Comparison of ENCODE assay signal across 9 cellular contexts in genomic region chr15:62624541-62625399, GRCh38.
DNase-seq lines count a peak whose midpoint lies in the region; ATAC-seq and TF ChIP-seq lines count a peak whose summit lies in the region.
"Had no signal": no experiment of that assay in that cellular context is flagged by ENCODE, and none has a peak within 500 bp of the region (broad histone marks: within the 10 kb centered on the region; RNA-seq: fewer than 3 reads in every experiment).

No MANE protein-coding gene starts in this region.

- no peak for DNase-seq in activated T-cell treated with anti-CD3 and anti-CD28 coated beads, Interleukin-2, amount 50 U/mL, for 4 hours
- DNase-seq in activated T-cell treated with anti-CD3 and anti-CD28 coated beads, Interleukin-2, amount 50 U/mL, for 1 hour: no peak
- DNase-seq in left cardiac atrium: no peak
- no peak for DNase-seq in transverse colon
- DNase-seq in NCI-H2196 treated with DMSO at 0.1 percent for 48 hours (lab: John Stamatoyannopoulos, UW; ENCODE audit: unreplicated experiment): no peak
- no peak for DNase-seq in Karpas-422
- no peak for DNase-seq in stimulated activated CD4-positive, alpha-beta T cell treated with anti-CD3 and anti-CD28 coated beads, Interleukin-1b, Interleukin-23, amount 100 ng/mL, for 48 hours

- H3K36me3 Mint-ChIP-seq in activated T-cell treated with anti-CD3 and anti-CD28 coated beads, Interleukin-2, amount 50 U/mL, for 4 hours (ENCODE audit: insufficient read depth): no peaks in the 10 kb centered on the region
- H3K36me3 Mint-ChIP-seq: CD4-positive, CD25-positive, alpha-beta regulatory T cell had no signal

- H3K9me3 Mint-ChIP-seq in activated T-cell treated with anti-CD3 and anti-CD28 coated beads, Interleukin-2, amount 50 U/mL, for 4 hours: no peaks in the 10 kb centered on the region
- H3K9me3 Mint-ChIP-seq: CD4-positive, CD25-positive, alpha-beta regulatory T cell had no signal

- no peak for TF ChIP-seq POLR2A in transverse colon (IDR thresholded peaks at IDR 0.05)

- peak overlapping the region; percentile 25 for H3K4me3 Mint-ChIP-seq in activated T-cell treated with anti-CD3 and anti-CD28 coated beads, Interleukin-2, amount 50 U/mL, for 4 hours

- peak; percentile 48 to 50 for ATAC-seq in activated T-cell treated with anti-CD3 and anti-CD28 coated beads, Interleukin-2, amount 50 U/mL, for 4 hours
- ATAC-seq in SK-N-SH treated with all-trans-retinoic acid at 6 μM for 48 hours: peak; percentile 72
- ATAC-seq in left cardiac atrium: peak; percentile 81 to 95

- H3K4me2 ChIP-seq in Karpas-422 (ENCODE audit: low read depth, low read length, poor library complexity, severe bottlenecking): no peak overlapping the region

- WGBS in transverse colon (ENCODE audit: low coverage in 1 of 2), 2 donors: 67 to 69% methylated on average over 6 to 7 of the region's 7 CpGs

- H3K4me1 ChIP-seq in transverse colon (peaks cover 0 to 14% (median 3%) of the 10 kb centered on the region in 4 donors), Karpas-422 (ENCODE audit: low read length) (no peaks in the 10 kb centered on the region)

- H3K27ac ChIP-seq in transverse colon: peak overlapping the region; percentile 5 to 26 (median 23)
- H3K27ac ChIP-seq in Karpas-422 (ENCODE audit: low read length): no peak overlapping the region

- H4K20me1 ChIP-seq in Karpas-422 (ENCODE audit: insufficient read depth, low read depth, low read length): no peaks in the 10 kb centered on the region

- in situ Hi-C loops in transverse colon (cut with MboI; ENCODE audit: low pct_ligation_motif_present in 1 of 4, low pct_unique_long_range_greater_than_20kb in 1 of 4, low sequenced_read_pairs in 3 of 4): no loop called here

- H3K79me2 ChIP-seq in Karpas-422 (ENCODE audit: low read length): no peaks in the 10 kb centered on the region

- H3K36me3 ChIP-seq in transverse colon: no peaks in the 10 kb centered on the region
- no peaks in the 10 kb centered on the region for H3K36me3 ChIP-seq in Karpas-422 (ENCODE audit: insufficient read depth, low read length)

- no peak overlapping the region for H2AFZ ChIP-seq in Karpas-422 (ENCODE audit: low read length)

- no peaks in the 10 kb centered on the region for H3K27me3 ChIP-seq in transverse colon
- no peaks in the 10 kb centered on the region for H3K27me3 ChIP-seq in Karpas-422 (ENCODE audit: low read length)

- no peaks in the 10 kb centered on the region for H3K9me2 ChIP-seq in Karpas-422 (replicated peaks; ENCODE audit: insufficient read depth, low read length)

- intact Hi-C loops in left cardiac atrium (cut with DNase I): no loop called here
- intact Hi-C loops in transverse colon (cut with DNase I; ENCODE audit: low total_unique reads): no loop called here

- H3K9ac ChIP-seq in Karpas-422 (ENCODE audit: low read length): no peak overlapping the region

- H3K27me3 Mint-ChIP-seq in activated T-cell treated with anti-CD3 and anti-CD28 coated beads, Interleukin-2, amount 50 U/mL, for 4 hours (ENCODE audit: low read depth): peaks cover 4% of the 10 kb centered on the region

- H3K9me3 ChIP-seq in transverse colon: no peaks in the 10 kb centered on the region
- H3K9me3 ChIP-seq in Karpas-422 (ENCODE audit: low read length): no peaks in the 10 kb centered on the region

- H3K4me3 ChIP-seq in transverse colon (no peak overlapping the region), Karpas-422 (ENCODE audit: low read length) (no peak overlapping the region)

- no peak for TF ChIP-seq EP300 in transverse colon (IDR thresholded peaks at IDR 0.05; ENCODE audit: low read depth)

- H3K4me1 Mint-ChIP-seq in activated T-cell treated with anti-CD3 and anti-CD28 coated beads, Interleukin-2, amount 50 U/mL, for 4 hours (ENCODE audit: low read depth): peaks cover 6% of the 10 kb centered on the region

- no peak for TF ChIP-seq CTCF in transverse colon (IDR thresholded peaks at IDR 0.05)

TF ChIP-seq in SK-N-SH treated with all-trans-retinoic acid at 6 μM for 48 hours, 23 proteins besides CTCF, POLR2A, EP300 and RAD21:
- TF ChIP-seq ZNF565 (CRISPR knock-in tag; conservative IDR thresholded peaks at IDR 0.05; ENCODE audit: low read depth): no peak
- TF ChIP-seq CSRNP3 (CRISPR knock-in tag; IDR thresholded peaks at IDR 0.05): no peak
- no peak for TF ChIP-seq CSDC2 (CRISPR knock-in tag; IDR thresholded peaks at IDR 0.05)
